Comparison of ENCODE assay signal across 1 cellular context in genomic region chr10:73802276-73802991, GRCh38.
TF ChIP-seq lines count a peak whose summit lies in the region.

No MANE protein-coding gene starts in this region.

TF ChIP-seq in SK-N-SH, 30 proteins besides CTCF, POLR2A, EP300 and RAD21 (continued from another document):
- TF ChIP-seq, protein P1, sequence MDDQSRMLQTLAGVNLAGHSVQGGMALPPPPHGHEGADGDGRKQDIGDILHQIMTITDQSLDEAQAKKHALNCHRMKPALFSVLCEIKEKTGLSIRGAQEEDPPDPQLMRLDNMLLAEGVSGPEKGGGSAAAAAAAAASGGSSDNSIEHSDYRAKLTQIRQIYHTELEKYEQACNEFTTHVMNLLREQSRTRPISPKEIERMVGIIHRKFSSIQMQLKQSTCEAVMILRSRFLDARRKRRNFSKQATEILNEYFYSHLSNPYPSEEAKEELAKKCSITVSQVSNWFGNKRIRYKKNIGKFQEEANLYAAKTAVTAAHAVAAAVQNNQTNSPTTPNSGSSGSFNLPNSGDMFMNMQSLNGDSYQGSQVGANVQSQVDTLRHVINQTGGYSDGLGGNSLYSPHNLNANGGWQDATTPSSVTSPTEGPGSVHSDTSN (IDR thresholded peaks at IDR 0.05), result no peak
- no peak for TF ChIP-seq TEAD4 (IDR thresholded peaks at IDR 0.05; ENCODE audit: borderline replicate concordance, insufficient read depth)
- no peak for TF ChIP-seq FOSL2 (IDR thresholded peaks at IDR 0.05; ENCODE audit: borderline replicate concordance, low read depth)
TF ChIP-seq in SK-N-SH: peak in this region for 0.
